In genomic region chr7:31716355-31716754, GRCh38 we compare ENCODE assay signal across 3 cellular contexts.
TF ChIP-seq lines count a peak whose summit lies in the region.

No MANE protein-coding gene starts in this region.

TF ChIP-seq in HepG2, 621 proteins besides CTCF, POLR2A, EP300 and RAD21:
- TF ChIP-seq, protein P1, sequence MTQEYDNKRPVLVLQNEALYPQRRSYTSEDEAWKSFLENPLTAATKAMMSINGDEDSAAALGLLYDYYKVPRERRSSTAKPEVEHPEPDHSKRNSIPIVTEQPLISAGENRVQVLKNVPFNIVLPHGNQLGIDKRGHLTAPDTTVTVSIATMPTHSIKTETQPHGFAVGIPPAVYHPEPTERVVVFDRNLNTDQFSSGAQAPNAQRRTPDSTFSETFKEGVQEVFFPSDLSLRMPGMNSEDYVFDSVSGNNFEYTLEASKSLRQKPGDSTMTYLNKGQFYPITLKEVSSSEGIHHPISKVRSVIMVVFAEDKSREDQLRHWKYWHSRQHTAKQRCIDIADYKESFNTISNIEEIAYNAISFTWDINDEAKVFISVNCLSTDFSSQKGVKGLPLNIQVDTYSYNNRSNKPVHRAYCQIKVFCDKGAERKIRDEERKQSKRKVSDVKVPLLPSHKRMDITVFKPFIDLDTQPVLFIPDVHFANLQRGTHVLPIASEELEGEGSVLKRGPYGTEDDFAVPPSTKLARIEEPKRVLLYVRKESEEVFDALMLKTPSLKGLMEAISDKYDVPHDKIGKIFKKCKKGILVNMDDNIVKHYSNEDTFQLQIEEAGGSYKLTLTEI (CRISPR knock-in tag; conservative IDR thresholded peaks at IDR 0.05) = no peak
- TF ChIP-seq CEBPB (IDR thresholded peaks at IDR 0.05; ENCODE audit: borderline replicate concordance, low read depth, low read length) (peak; percentile 69), KDM2A (CRISPR knock-in tag; IDR thresholded peaks at IDR 0.05; ENCODE audit: borderline replicate concordance, low read depth) (no peak), SETDB1 (CRISPR knock-in tag; IDR thresholded peaks at IDR 0.05; ENCODE audit: borderline replicate concordance) (no peak), CREB1 (IDR thresholded peaks at IDR 0.05) (no peak), CREB1 (CRISPR knock-in tag; IDR thresholded peaks at IDR 0.05) (no peak)
TF ChIP-seq in HepG2: peak in this region for 1.

TF ChIP-seq in IMR-90, 13 proteins besides CTCF, POLR2A, EP300 and RAD21:
- TF ChIP-seq, protein P2, sequence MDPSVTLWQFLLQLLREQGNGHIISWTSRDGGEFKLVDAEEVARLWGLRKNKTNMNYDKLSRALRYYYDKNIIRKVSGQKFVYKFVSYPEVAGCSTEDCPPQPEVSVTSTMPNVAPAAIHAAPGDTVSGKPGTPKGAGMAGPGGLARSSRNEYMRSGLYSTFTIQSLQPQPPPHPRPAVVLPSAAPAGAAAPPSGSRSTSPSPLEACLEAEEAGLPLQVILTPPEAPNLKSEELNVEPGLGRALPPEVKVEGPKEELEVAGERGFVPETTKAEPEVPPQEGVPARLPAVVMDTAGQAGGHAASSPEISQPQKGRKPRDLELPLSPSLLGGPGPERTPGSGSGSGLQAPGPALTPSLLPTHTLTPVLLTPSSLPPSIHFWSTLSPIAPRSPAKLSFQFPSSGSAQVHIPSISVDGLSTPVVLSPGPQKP (IDR thresholded peaks at IDR 0.05; ENCODE audit: borderline replicate concordance, low read depth, low read length) = no peak
- TF ChIP-seq CEBPB (IDR thresholded peaks at IDR 0.05; ENCODE audit: low read depth, low read length) = peak; percentile 82

TF ChIP-seq in K562, 482 proteins besides CTCF, POLR2A, EP300 and RAD21:
- peak; percentile 75 for TF ChIP-seq CEBPB (tag; IDR thresholded peaks at IDR 0.05)
- no peak for TF ChIP-seq NUFIP1 (IDR thresholded peaks at IDR 0.05; ENCODE audit: partially characterized antibody)
- TF ChIP-seq ZSCAN32 (CRISPR knock-in tag; IDR thresholded peaks at IDR 0.05) = no peak
- no peak for TF ChIP-seq EZH2 (IDR thresholded peaks at IDR 0.05; ENCODE audit: borderline replicate concordance, low read depth, low read length)
- TF ChIP-seq TBL1XR1 (IDR thresholded peaks at IDR 0.05; ENCODE audit: low read length in 2 of 2) = no peak
- no peak for TF ChIP-seq CEBPG (CRISPR knock-in tag; IDR thresholded peaks at IDR 0.05)
- peak in 1 of 2 experiments; percentile 88; a peak in 2 of 4 replicates for TF ChIP-seq CEBPG (tag; conservative IDR thresholded peaks at IDR 0.05 in 1 of 2, IDR thresholded peaks at IDR 0.05 in 1 of 2)
